8 cellular contexts compared by ENCODE assay signal in the genomic region with DNA sequence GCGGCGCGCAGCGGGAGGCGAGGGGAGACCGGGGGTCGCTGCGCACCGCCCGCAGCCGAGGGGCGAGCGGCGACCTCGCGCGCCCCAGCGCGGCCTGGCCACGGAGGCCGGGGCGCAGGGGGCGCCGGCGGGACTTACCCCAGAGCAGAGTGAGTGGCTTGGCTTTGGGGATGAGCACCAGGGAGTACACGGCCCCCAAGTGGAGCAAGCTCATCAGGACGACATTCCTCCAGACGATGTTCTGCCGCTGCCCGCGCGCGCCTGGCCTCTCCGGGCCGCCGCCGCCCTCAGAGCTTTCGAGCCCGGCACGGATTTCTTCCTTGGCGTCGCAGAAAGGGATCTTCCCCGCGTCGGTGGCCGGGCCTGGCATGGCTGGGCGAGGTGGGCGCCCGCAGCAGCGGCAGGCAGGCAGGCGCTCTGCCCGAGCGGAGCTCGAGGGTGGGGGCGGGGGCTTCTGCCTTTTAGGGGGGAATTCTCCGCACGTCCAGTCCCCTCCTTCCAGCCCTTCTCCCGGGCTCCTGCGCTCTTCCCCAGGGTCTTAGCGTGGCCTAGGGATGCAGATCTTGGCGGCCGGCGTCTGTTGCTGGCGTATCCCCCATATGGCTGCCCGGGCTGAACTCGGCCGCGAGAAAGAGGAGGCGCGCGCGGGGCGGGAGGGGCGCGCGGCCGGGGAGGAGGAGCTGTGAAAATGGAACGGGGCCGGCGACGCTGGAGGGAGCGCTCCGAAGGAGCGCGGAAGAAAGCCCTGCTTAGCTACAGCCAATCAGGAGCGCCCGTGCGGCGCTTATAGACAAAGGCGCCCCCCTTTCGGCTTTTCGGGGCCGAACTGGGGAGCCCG. TPM values are rescaled to one million over a fixed set of nuclear protein-coding genes. Genes with fewer than 3 reads are reported as not detected.
DNase-seq lines count a peak whose midpoint lies in the region; ATAC-seq lines count a peak whose summit lies in the region.

A gene (minus strand): TSS at position 629 of the 838 bp plus-strand sequence. CDS start 259 bp downstream, at position 370.

- peaks cover 0 to 2% of the 10 kb centered on the region in 2 donors for H3K4me1 ChIP-seq in esophagus (ENCODE audit: control insufficient read depth in 2 of 2, insufficient read depth in 2 of 2, low read length in 1 of 2)

- peak within 1 kb of the TSS; percentile 64 to 69 for H3K4me3 ChIP-seq in esophagus (ENCODE audit: low read depth in 1 of 2, low read length in 2 of 2)

- WGBS in esophagus, 2 donors = 0 to 1% methylated on average over 84 to 94 of the region's 94 CpGs

- H3K27me3 ChIP-seq in esophagus (ENCODE audit: control insufficient read depth in 1 of 2, insufficient read depth in 2 of 2, low read length in 2 of 2) = no peaks in the 10 kb centered on the region

- ATAC-seq in GM19023 (IDR thresholded peaks at IDR 0.05; ENCODE audit: unreplicated experiment) (peak; percentile 85), HG03139 (IDR thresholded peaks at IDR 0.05; ENCODE audit: unreplicated experiment) (peak; percentile 73)

- no peaks in the 10 kb centered on the region for H3K9me3 ChIP-seq in esophagus (ENCODE audit: control insufficient read depth in 2 of 2, insufficient read depth in 1 of 2, low read depth in 1 of 2, low read length in 1 of 2)

- H3K27ac ChIP-seq in esophagus (ENCODE audit: low read depth in 2 of 2, low read length in 1 of 2) = peak within 1 kb of the TSS in 1 of 2 donors; percentile 23

- DNase-seq in AML-193 (lab: John Stamatoyannopoulos, UW) (peak; percentile 34 to 43), NCI-H748 (lab: John Stamatoyannopoulos, UW; ENCODE audit: unreplicated experiment) (peak; percentile 73), activated T-cell treated with anti-CD3 and anti-CD28 coated beads for 4 hours (peak; percentile 28), mucosa of gallbladder (ENCODE audit: low spot score) (peak; percentile 63)
- peak; percentile 29 for DNase-seq in stimulated activated CD8-positive, alpha-beta memory T cell treated with anti-CD3 and anti-CD28 coated beads, Interleukin-7, amount 100 ng/mL, for 24 hours (ENCODE audit: low read depth)

- H3K36me3 ChIP-seq in esophagus (ENCODE audit: control insufficient read depth in 2 of 2, insufficient read depth in 2 of 2, low read length in 1 of 2) = no peaks in the 10 kb centered on the region

RNA-seq across cellular contexts. Expression of the gene that starts here (rescaled TPM):
- polyA plus RNA-seq in esophagus = 1 to 10 TPM; 2.5 to 2.9 TPM
- total RNA-seq in mucosa of gallbladder = 22.9 TPM
